8 cellular contexts compared by ENCODE assay signal in genomic region chr11:65476632-65477270, GRCh38. TPM values are rescaled to one million over a fixed set of nuclear protein-coding genes. Genes with fewer than 3 reads are reported as not detected.
A peak's percentile ranks its signal among the peaks of the same experiment; 100 is the strongest.
DNase-seq lines count a peak whose midpoint lies in the region; ATAC-seq and TF ChIP-seq lines count a peak whose summit lies in the region.

No MANE protein-coding gene starts in this region.

- H4K20me1 ChIP-seq in DND-41 (ENCODE audit: insufficient read depth, low read length) (no peaks in the 10 kb centered on the region), GM23248 (ENCODE audit: insufficient read depth) (no peaks in the 10 kb centered on the region), PC-3 (ENCODE audit: low read length) (no peaks in the 10 kb centered on the region)

- H3K4me3 Mint-ChIP-seq in dendritic cell treated with granulocyte-macrophage colony-stimulating factor and Interleukin-4, amounts not matched to agents 40 ng/mL and 50 ng/mL, for 4 days, result peak overlapping the region; percentile 95

- intact Hi-C loops in PC-3 (cut with micrococcal nuclease), result no loop called here
- intact Hi-C loops in dendritic cell treated with granulocyte-macrophage colony-stimulating factor and Interleukin-4, amounts not matched to agents 40 ng/mL and 50 ng/mL, for 4 days (cut with micrococcal nuclease), result loop anchor here (2.0 kb wide), 1 partner anchor 20 kb away; no protein-coding TSS in a partner anchor

- in situ Hi-C loops in GM23248 (cut with MboI), result no loop called here

- H3K27me3 Mint-ChIP-seq in dendritic cell treated with granulocyte-macrophage colony-stimulating factor and Interleukin-4, amounts not matched to agents 40 ng/mL and 50 ng/mL, for 4 days, result peaks cover 2% of the 10 kb centered on the region

- H3F3A ChIP-seq in GM23248 (ENCODE audit: insufficient read depth) (peaks cover 43% of the 10 kb centered on the region), PC-3 (ENCODE audit: low read length, unreplicated experiment) (peaks cover 13% of the 10 kb centered on the region)

- peaks cover 7% of the 10 kb centered on the region for H3K36me3 Mint-ChIP-seq in dendritic cell treated with granulocyte-macrophage colony-stimulating factor and Interleukin-4, amounts not matched to agents 40 ng/mL and 50 ng/mL, for 4 days (ENCODE audit: low read depth)

- H3K4me3 ChIP-seq in DND-41 (ENCODE audit: low read depth in 1 of 2, low read length in 2 of 2), result peak overlapping the region; percentile 66 to 68
- peak overlapping the region; percentile 74 for H3K4me3 ChIP-seq in GM23248
- H3K4me3 ChIP-seq in PC-3 (ENCODE audit: low read length), result peak overlapping the region; percentile 80
- peak overlapping the region; percentile 64 for H3K4me3 ChIP-seq in mucosa of stomach (ENCODE audit: low read length)

- H3K27me3 ChIP-seq in DND-41 (ENCODE audit: insufficient read depth, low read length, poor library complexity) (no peaks in the 10 kb centered on the region), GM23248 (replicated peaks; ENCODE audit: insufficient read depth) (no peaks in the 10 kb centered on the region), PC-3 (ENCODE audit: low read length) (no peaks in the 10 kb centered on the region), mucosa of stomach (ENCODE audit: control insufficient read depth, insufficient read depth, low read length) (no peaks in the 10 kb centered on the region)

- H3K79me2 ChIP-seq in DND-41 (ENCODE audit: insufficient read depth, low read length) (peaks cover 25% of the 10 kb centered on the region), GM23248 (ENCODE audit: insufficient read depth) (peaks cover 82% of the 10 kb centered on the region), PC-3 (ENCODE audit: low read length) (peaks cover 21% of the 10 kb centered on the region)

- BruUV-seq in PC-3 (replicated peaks; lab: Mats Ljungman, UMichigan), result TSS peak; percentile 92

- DNase-seq in DND-41 (no peak), GM23248 (peak; percentile 62), PC-3 (no peak), mucosa of gallbladder (ENCODE audit: low spot score) (no peak), iPS-NIHi7 (ENCODE audit: extremely low spot score) (no peak)
- DNase-seq in activated effector memory CD4-positive, alpha-beta T cell treated with anti-CD3 and anti-CD28 coated beads, Interleukin-2, amount 50 U/mL, for 16 hours, result no peak

- 6 to 7% methylated on average over 21 of the region's 21 CpGs for WGBS in GM23248 (ENCODE audit: low coverage in 1 of 2, low lambda C conversion rate in 2 of 2, missing lambda C conversion rate in 2 of 2), 2 experiments

- no peaks in the 10 kb centered on the region; the same call in 1 of the 2 replicates for H3K36me3 ChIP-seq in DND-41 (ENCODE audit: insufficient read depth, low read length)
- no peaks in the 10 kb centered on the region for H3K36me3 ChIP-seq in GM23248 (ENCODE audit: low read depth)
- H3K36me3 ChIP-seq in PC-3 (ENCODE audit: low read depth, low read length), result no peaks in the 10 kb centered on the region
- no peaks in the 10 kb centered on the region for H3K36me3 ChIP-seq in mucosa of stomach (ENCODE audit: control insufficient read depth, insufficient read depth, low read length)

- H3K9me3 ChIP-seq in DND-41 (ENCODE audit: insufficient read depth, low read length, severe bottlenecking), result no peaks in the 10 kb centered on the region
- no peaks in the 10 kb centered on the region for H3K9me3 ChIP-seq in GM23248 (ENCODE audit: low read depth)
- no peaks in the 10 kb centered on the region for H3K9me3 ChIP-seq in PC-3 (ENCODE audit: low read length)
- H3K9me3 ChIP-seq in mucosa of stomach (ENCODE audit: control insufficient read depth, low read length), result no peaks in the 10 kb centered on the region

- ATAC-seq in DND-41 (ENCODE audit: insufficient read depth, low read depth), result peak; percentile 52
- peak; percentile 34; the same call in 1 of the 2 replicates for ATAC-seq in PC-3

- peaks cover 46% of the 10 kb centered on the region for H3K4me1 Mint-ChIP-seq in dendritic cell treated with granulocyte-macrophage colony-stimulating factor and Interleukin-4, amounts not matched to agents 40 ng/mL and 50 ng/mL, for 4 days (ENCODE audit: low read depth)

- H3K4me2 ChIP-seq in DND-41 (ENCODE audit: insufficient read depth, low read length), result peak overlapping the region; percentile 72
- H3K4me2 ChIP-seq in GM23248 (ENCODE audit: unreplicated experiment), result peak overlapping the region; percentile 93
- H3K4me2 ChIP-seq in PC-3 (ENCODE audit: low read length), result peak overlapping the region; percentile 89

- no peaks in the 10 kb centered on the region for H3K9me3 Mint-ChIP-seq in dendritic cell treated with granulocyte-macrophage colony-stimulating factor and Interleukin-4, amounts not matched to agents 40 ng/mL and 50 ng/mL, for 4 days

- CTCF ChIA-PET in PC-3 (lab: Charles Lee), result no interaction called here

- H3K27ac ChIP-seq in DND-41 (ENCODE audit: low read length), result peak overlapping the region; percentile 94
- H3K27ac ChIP-seq in GM23248, result peak overlapping the region; percentile 99
- peak overlapping the region; percentile 95 for H3K27ac ChIP-seq in PC-3 (ENCODE audit: low read length)

- POLR2A ChIA-PET in PC-3 (lab: Charles Lee; ENCODE audit: unreplicated experiment), result interaction anchor here (0.5 to 2.1 kb wide), 5 partner anchors 9 to 56 kb away, joined by 3 to 27 read pairs (median 8); partner anchors contain the start of gene MALAT1

- H3K4me1 ChIP-seq in DND-41 (ENCODE audit: insufficient read depth, low read length) (peaks cover 21% of the 10 kb centered on the region), GM23248 (ENCODE audit: insufficient read depth) (peaks cover 58% of the 10 kb centered on the region), PC-3 (ENCODE audit: insufficient read depth, low read length) (peaks cover 42% of the 10 kb centered on the region), mucosa of stomach (ENCODE audit: control insufficient read depth, insufficient read depth, low read length) (peaks cover 40% of the 10 kb centered on the region)

- TF ChIP-seq CTCF in DND-41 (IDR thresholded peaks at IDR 0.05; ENCODE audit: borderline replicate concordance, extremely low read depth, low read length, poor library complexity, severe bottlenecking) (no peak), PC-3 (conservative IDR thresholded peaks at IDR 0.05; ENCODE audit: low read depth, low read length) (no peak)

- peak overlapping the region; percentile 100 for H3K27ac Mint-ChIP-seq in dendritic cell treated with granulocyte-macrophage colony-stimulating factor and Interleukin-4, amounts not matched to agents 40 ng/mL and 50 ng/mL, for 4 days

- H3K9ac ChIP-seq in DND-41 (ENCODE audit: low read depth, low read length) (peak overlapping the region; percentile 88), GM23248 (peak overlapping the region; percentile 98), PC-3 (ENCODE audit: low read length) (peak overlapping the region; percentile 99), mucosa of stomach (ENCODE audit: low read length) (peak overlapping the region; percentile 99)

- peak overlapping the region; percentile 84 for H2AFZ ChIP-seq in DND-41 (ENCODE audit: low read depth, low read length)
- no peak overlapping the region for H2AFZ ChIP-seq in GM23248
- H2AFZ ChIP-seq in PC-3 (ENCODE audit: low read length), result peak overlapping the region; percentile 85

- H3K9me2 ChIP-seq in GM23248 (ENCODE audit: insufficient read depth) (no peaks in the 10 kb centered on the region), PC-3 (replicated peaks; ENCODE audit: low read length) (no peaks in the 10 kb centered on the region)

RNA-seq across cellular contexts. Expression of gene MALAT1, which starts 22.1 kb away (rescaled TPM):
- total RNA-seq in GM23248 (2014; rRNA removed; shearing (Covaris generic)), result 2,638 and 3,272 TPM in 2 replicates
- polyA plus RNA-seq in GM23248 (2016; fragmentation: Nextera tagmentation; extraction: Ambion mirVana), result 7,376 and 13,207 TPM in 2 replicates
- total RNA-seq in PC-3 (2014; rRNA removed), result 1,345 and 2,062 TPM in 2 replicates
- 9,267 TPM for total RNA-seq in mucosa of gallbladder

RNA-seq across cellular contexts. Expression of gene SCYL1, which starts 48.1 kb away (rescaled TPM):
- 115 and 133 TPM in 2 replicates for total RNA-seq in GM23248 (2014; rRNA removed; shearing (Covaris generic))
- polyA plus RNA-seq in GM23248 (2016; fragmentation: Nextera tagmentation; extraction: Ambion mirVana), result 90.7 and 98.6 TPM in 2 replicates
- total RNA-seq in PC-3 (2014; rRNA removed), result 201 and 262 TPM in 2 replicates
- 90.1 TPM for total RNA-seq in mucosa of gallbladder

RNA-seq across cellular contexts. Expression of gene NEAT1, which starts 54.2 kb away (rescaled TPM):
- 74.3 and 143 TPM in 2 replicates for total RNA-seq in GM23248 (2014; rRNA removed; shearing (Covaris generic))
- 36.2 and 50.7 TPM in 2 replicates for polyA plus RNA-seq in GM23248 (2016; fragmentation: Nextera tagmentation; extraction: Ambion mirVana)
- 47.9 and 96.6 TPM in 2 replicates for total RNA-seq in PC-3 (2014; rRNA removed)
- total RNA-seq in mucosa of gallbladder, result 1,012 TPM
